In genomic region chr10:71963351-71963755, GRCh38 we compare ENCODE assay signal across 10 cellular contexts. TPM values are rescaled to one million over a fixed set of nuclear protein-coding genes. Genes with fewer than 3 reads are reported as not detected.
DNase-seq lines count a peak whose midpoint lies in the region; TF ChIP-seq lines count a peak whose summit lies in the region.
"Had no signal": no experiment of that assay in that cellular context is flagged by ENCODE, and none has a peak within 500 bp of the region (broad histone marks: within the 10 kb centered on the region; RNA-seq: fewer than 3 reads in every experiment).

No MANE protein-coding gene starts in this region.

- H2AK5ac ChIP-seq in mesendoderm (ENCODE audit: low read length): no peak overlapping the region

- no peaks in the 10 kb centered on the region for H3K9me3 Mint-ChIP-seq in T-helper 2 cell treated with Interferon-gamma antibody and Interleukin-4, amounts not matched to agents 5 μg/mL and 100 μg/mL, for 36 hours
- H3K9me3 Mint-ChIP-seq in endodermal cell: peaks cover 17% of the 10 kb centered on the region

- 60% methylated on average over 11 to 20 of the region's 20 CpGs for WGBS in endodermal cell (ENCODE audit: insufficient coverage in 1 of 2, insufficient read length in 1 of 2), 2 experiments
- no CpG with 5 or more reads among the region's 20 CpGs for WGBS in mesendoderm (ENCODE audit: extremely low coverage, insufficient coverage, low lambda C conversion rate)
- WGBS in tibial nerve, 2 donors: 16 to 20% methylated on average over 15 to 20 of the region's 20 CpGs

- DNase-seq in T-helper 2 cell treated with Interferon-gamma antibody and Interleukin-4, amounts not matched to agents 5 μg/mL and 100 μg/mL, for 36 hours (ENCODE audit: low spot score): no peak
- DNase-seq in T-helper 2 cell (no peak), endodermal cell (no peak), mesendoderm (peak; percentile 22), tibial nerve (ENCODE audit: low spot score in 2 of 2) (peak; percentile 42 to 70), OCI-M2 (lab: John Stamatoyannopoulos, UW; ENCODE audit: unreplicated experiment) (no peak), NCI-H187 (lab: John Stamatoyannopoulos, UW) (no peak)
- no peak for DNase-seq in stimulated activated CD4-positive, alpha-beta T cell treated with anti-CD3 and anti-CD28 coated beads, Interleukin-12 subunit alpha, Interleukin-12 subunit beta, amount 100 ng/mL, for 4 hours
- DNase-seq: immature natural killer cell; stimulated activated naive CD4-positive, alpha-beta T cell treated with Interleukin-2 at 50 U/mL for 16 hours had no signal

- TF ChIP-seq CTCF in endodermal cell (conservative IDR thresholded peaks at IDR 0.05) (no peak), tibial nerve (IDR thresholded peaks at IDR 0.05) (peak in 1 of 5 experiments; percentile 4)

- H3K27me3 ChIP-seq in endodermal cell (ENCODE audit: control insufficient read depth, insufficient read depth, low read length, poor library complexity, severe bottlenecking) (peaks cover 6% of the 10 kb centered on the region), mesendoderm (ENCODE audit: insufficient read depth, low read length, poor library complexity) (no peaks in the 10 kb centered on the region), tibial nerve (no peaks in the 10 kb centered on the region)

- H3K36me3 ChIP-seq in endodermal cell (ENCODE audit: control insufficient read depth, insufficient read depth, low read length) (no peaks in the 10 kb centered on the region), mesendoderm (ENCODE audit: control insufficient read depth, insufficient read depth, low read length) (no peaks in the 10 kb centered on the region), tibial nerve (no peaks in the 10 kb centered on the region)

- H3K27ac Mint-ChIP-seq in T-helper 2 cell treated with Interferon-gamma antibody and Interleukin-4, amounts not matched to agents 5 μg/mL and 100 μg/mL, for 36 hours: no peak overlapping the region
- no peak overlapping the region for H3K27ac Mint-ChIP-seq in endodermal cell
- H3K27ac Mint-ChIP-seq: immature natural killer cell had no signal

- H3K36me3 Mint-ChIP-seq in T-helper 2 cell treated with Interferon-gamma antibody and Interleukin-4, amounts not matched to agents 5 μg/mL and 100 μg/mL, for 36 hours (ENCODE audit: low read depth): no peaks in the 10 kb centered on the region
- no peaks in the 10 kb centered on the region for H3K36me3 Mint-ChIP-seq in endodermal cell (ENCODE audit: low read depth)
- H3K36me3 Mint-ChIP-seq: immature natural killer cell had no signal

- H3K4me1 ChIP-seq in endodermal cell (ENCODE audit: control insufficient read depth, insufficient read depth, low read length) (no peaks in the 10 kb centered on the region), mesendoderm (ENCODE audit: control insufficient read depth, low read depth, low read length) (peaks cover 7% of the 10 kb centered on the region), tibial nerve (peaks cover 0 to 41% (median 27%) of the 10 kb centered on the region in 4 donors)

- peak overlapping the region; percentile 51 for H3K4me2 ChIP-seq in mesendoderm (ENCODE audit: low read length)

- TF ChIP-seq POLR2A in tibial nerve (IDR thresholded peaks at IDR 0.05): peak in 1 of 2 donors; percentile 48

- no peak overlapping the region for H2BK120ac ChIP-seq in mesendoderm (ENCODE audit: low read depth, low read length)

- no peak overlapping the region for H3K23ac ChIP-seq in mesendoderm (ENCODE audit: low read length)

- no peaks in the 10 kb centered on the region for H3K9me3 ChIP-seq in endodermal cell (ENCODE audit: control insufficient read depth, low read length)
- H3K9me3 ChIP-seq in tibial nerve: no peaks in the 10 kb centered on the region

- peaks cover 18% of the 10 kb centered on the region for H3K79me2 ChIP-seq in mesendoderm (ENCODE audit: control insufficient read depth, insufficient read depth, low read length)

- H3K27ac ChIP-seq in endodermal cell (ENCODE audit: low read depth, low read length) (no peak overlapping the region), mesendoderm (ENCODE audit: low read depth, low read length) (no peak overlapping the region), tibial nerve (peak overlapping the region; percentile 97 to 99 (median 98))

- peak; percentile 65 to 84 for TF ChIP-seq EP300 in tibial nerve (IDR thresholded peaks at IDR 0.05)

- H3K79me1 ChIP-seq in mesendoderm (ENCODE audit: low read length): peaks cover 11% of the 10 kb centered on the region

- peak overlapping the region; percentile 39 for H3K4me3 Mint-ChIP-seq in T-helper 2 cell treated with Interferon-gamma antibody and Interleukin-4, amounts not matched to agents 5 μg/mL and 100 μg/mL, for 36 hours
- peak overlapping the region; percentile 76 for H3K4me3 Mint-ChIP-seq in endodermal cell
- H3K4me3 Mint-ChIP-seq: immature natural killer cell had no signal

- H3K4me3 ChIP-seq in endodermal cell (ENCODE audit: low read length): peak overlapping the region; percentile 84
- peak overlapping the region; percentile 70 for H3K4me3 ChIP-seq in mesendoderm (ENCODE audit: low read length)
- peak overlapping the region; percentile 36 to 95 (median 68) for H3K4me3 ChIP-seq in tibial nerve

- peak overlapping the region; percentile 89 for H3K18ac ChIP-seq in mesendoderm (ENCODE audit: low read length)

- peak overlapping the region; percentile 54 for H3K9ac ChIP-seq in endodermal cell (ENCODE audit: extremely low read depth, low read length, poor library complexity, severe bottlenecking)
- H3K9ac ChIP-seq in mesendoderm (ENCODE audit: low read length): peak overlapping the region; percentile 92

- H3K27me3 Mint-ChIP-seq in T-helper 2 cell treated with Interferon-gamma antibody and Interleukin-4, amounts not matched to agents 5 μg/mL and 100 μg/mL, for 36 hours (ENCODE audit: low read depth): peaks cover 60% of the 10 kb centered on the region
- peaks cover 53% of the 10 kb centered on the region for H3K27me3 Mint-ChIP-seq in endodermal cell (ENCODE audit: insufficient read depth)

- no peak overlapping the region for H2BK15ac ChIP-seq in mesendoderm (replicated peaks; ENCODE audit: low read depth)

- peaks cover 4% of the 10 kb centered on the region for H3K4me1 Mint-ChIP-seq in T-helper 2 cell treated with Interferon-gamma antibody and Interleukin-4, amounts not matched to agents 5 μg/mL and 100 μg/mL, for 36 hours (ENCODE audit: low read depth)
- peaks cover 20% of the 10 kb centered on the region for H3K4me1 Mint-ChIP-seq in endodermal cell

- peak overlapping the region; percentile 99 for H3K56ac ChIP-seq in mesendoderm (ENCODE audit: low read length)

- no peak overlapping the region for H2BK5ac ChIP-seq in mesendoderm (ENCODE audit: low read length)

- no peak overlapping the region for H4K5ac ChIP-seq in mesendoderm (ENCODE audit: low read length)

- H3K4ac ChIP-seq in mesendoderm (ENCODE audit: low read depth, low read length): peak overlapping the region; percentile 81

- no peak overlapping the region for H4K8ac ChIP-seq in mesendoderm (ENCODE audit: low read depth, low read length)

RNA-seq across cellular contexts. Expression of gene CHST3, which starts 0.8 kb away (rescaled TPM):
- 10 to 100 TPM; 12.9 to 40.8 TPM for total RNA-seq in endodermal cell
- polyA plus RNA-seq in endodermal cell (2013, experiment 1 of 2): 12.8 TPM
- polyA plus RNA-seq in endodermal cell (2013, experiment 2 of 2): 11.8 TPM
- polyA plus RNA-seq in mesendoderm (2013, experiment 1 of 2): 4.9 TPM
- 4.9 TPM for polyA plus RNA-seq in mesendoderm (2013, experiment 2 of 2)
- total RNA-seq in tibial nerve: 10 to 100 TPM; 41.2 to 56.4 (median 47.4) TPM
- polyA plus RNA-seq: immature natural killer cell had no signal

Comparison
In these comparisons a context has a peak if more than half of its experiments do, and no peak if none do; other contexts are left out.
1. DNase-seq: peak in mesendoderm (single experiment) and tibial nerve (2 of 2); none in T-helper 2 cell treated with Interferon-gamma antibody and Interleukin-4, amounts not matched to agents 5 μg/mL and 100 μg/mL, for 36 hours (single experiment), T-helper 2 cell (0 of 5), endodermal cell (single experiment), stimulated activated CD4-positive, alpha-beta T cell treated with anti-CD3 and anti-CD28 coated beads, Interleukin-12 subunit alpha, Interleukin-12 subunit beta, amount 100 ng/mL, for 4 hours (single experiment), OCI-M2 (single experiment) and NCI-H187 (0 of 2).
2. H3K27ac ChIP-seq: peak in tibial nerve (4 of 4); none in endodermal cell (single experiment) and mesendoderm (single experiment).
3. Peak in every context shown above with its lines, with median percentiles within 50 percentile points of each other: H3K4me3 ChIP-seq.